In the genomic region with DNA sequence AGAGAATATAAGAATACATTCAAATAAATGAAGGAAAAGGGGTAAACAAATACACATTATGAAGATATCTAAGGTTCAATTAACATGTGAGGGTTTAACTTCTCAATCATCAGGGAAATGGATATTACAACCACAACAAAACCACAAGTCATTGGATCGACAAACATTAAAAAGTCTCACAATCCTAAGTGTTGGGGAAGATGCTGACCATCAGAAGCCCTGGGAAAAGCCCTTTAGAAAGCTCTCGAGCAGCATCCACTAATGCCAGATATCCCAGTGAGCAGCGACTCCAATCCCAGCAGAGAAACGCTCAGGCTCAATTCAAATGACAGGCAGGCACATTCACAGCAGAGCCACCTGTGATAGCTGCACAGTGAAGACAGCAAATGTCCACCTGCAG, we compare ENCODE assay signal across 20 cellular contexts. TPM values are rescaled to one million over a fixed set of nuclear protein-coding genes. Genes with fewer than 3 reads are reported as not detected.
DNase-seq lines count a peak whose midpoint lies in the region; FAIRE-seq and TF ChIP-seq lines count a peak whose summit lies in the region.
"Had no signal": no experiment of that assay in that cellular context is flagged by ENCODE, and none has a peak within 500 bp of the region (broad histone marks: within the 10 kb centered on the region; RNA-seq: fewer than 3 reads in every experiment).

No MANE protein-coding gene starts in this region.

- H3K27me3 ChIP-seq in astrocyte (ENCODE audit: insufficient read depth, low read length), result no peaks in the 10 kb centered on the region
- H3K27me3 ChIP-seq in H1 (replicated peaks in 1 of 4; ENCODE audit: control insufficient read depth in 3 of 4, extremely low read depth in 1 of 4, insufficient read depth in 3 of 4, low read length in 3 of 4), result no peaks in the 10 kb centered on the region
- H3K27me3 ChIP-seq in A673 (replicated peaks; ENCODE audit: insufficient read depth, low read depth, low read length, poor library complexity), result no peaks in the 10 kb centered on the region
- H3K27me3 ChIP-seq: BE2C; BLaER1 treated with 17β-estradiol and CSF1 and Interleukin-3, amounts not matched to agents 10 nM and 100 nM had no signal

- H3K36me3 ChIP-seq in astrocyte (ENCODE audit: insufficient read depth, low read length) (no peaks in the 10 kb centered on the region), H1 (ENCODE audit: control insufficient read depth in 2 of 4, insufficient read depth in 4 of 4, low read length in 3 of 4) (no peaks in the 10 kb centered on the region), A673 (ENCODE audit: insufficient read depth, low read length, poor library complexity, severe bottlenecking) (no peaks in the 10 kb centered on the region)
- H3K36me3 ChIP-seq: BE2C; BLaER1 treated with 17β-estradiol and CSF1 and Interleukin-3, amounts not matched to agents 10 nM and 100 nM had no signal

- no peak overlapping the region for H3K56ac ChIP-seq in H1 (replicated peaks; ENCODE audit: insufficient read length, low read depth, low read length)

- no peak overlapping the region for H2BK12ac ChIP-seq in H1 (ENCODE audit: low read depth, low read length)

- TF ChIP-seq CTCF in D721Med (IDR thresholded peaks at IDR 0.05; ENCODE audit: insufficient read depth, missing control alignments), result no peak
- TF ChIP-seq CTCF in astrocyte (IDR thresholded peaks at IDR 0.05; ENCODE audit: insufficient read depth, low read depth, low read length), result no peak
- no peak for TF ChIP-seq CTCF in H1 (IDR thresholded peaks at IDR 0.05; ENCODE audit: control extremely low read depth in 1 of 3, insufficient read depth in 1 of 3, low read depth in 1 of 3, low read length in 3 of 3)
- TF ChIP-seq CTCF in A673 (conservative IDR thresholded peaks at IDR 0.05; ENCODE audit: low read depth, low read length), result no peak

- no peak overlapping the region for H2AK5ac ChIP-seq in H1 (ENCODE audit: low read depth, low read length)

- no peak for DNase-seq in D721Med (ENCODE audit: insufficient read length, low spot score)
- no peak for DNase-seq in astrocyte (ENCODE audit: low read depth)
- DNase-seq in H1 (ENCODE audit: low read depth in 1 of 2, low spot score in 2 of 2), result no peak
- DNase-seq in cerebellar nuclear complex (lab: John Stamatoyannopoulos, UW), result no peak
- DNase-seq in A673 (ENCODE audit: low spot score), result no peak
- no peak for DNase-seq in HCEC 1CT
- DNase-seq: ACHN; AML-193; BE2C; CD4-positive, alpha-beta T cell; CD8-positive, alpha-beta memory T cell; DND-41; GOT3; H7; HFFc6 had no signal

- H2BK15ac ChIP-seq in H1 (ENCODE audit: low read length), result no peak overlapping the region

- H3K4me3 Mint-ChIP-seq in astrocyte (ENCODE audit: unreplicated experiment), result no peak overlapping the region
- H3K4me3 Mint-ChIP-seq: CD14-positive monocyte; CD4-positive, alpha-beta T cell; CD8-positive, alpha-beta memory T cell; HFFc6 had no signal

- TF ChIP-seq EP300 in H1 (IDR thresholded peaks at IDR 0.05; ENCODE audit: borderline replicate concordance in 1 of 2, low read depth in 2 of 2, low read length in 2 of 2), result no peak

- peaks cover 2% of the 10 kb centered on the region for H3K36me3 Mint-ChIP-seq in astrocyte (ENCODE audit: low read depth, unreplicated experiment)
- H3K36me3 Mint-ChIP-seq: CD14-positive monocyte had no signal

- H4K5ac ChIP-seq in H1 (ENCODE audit: insufficient read length, low read depth, low read length), result no peak overlapping the region

- no peak overlapping the region for H4K8ac ChIP-seq in H1 (ENCODE audit: extremely low read depth, insufficient read depth, low read length)

- intact Hi-C loops in A673 (cut with micrococcal nuclease; ENCODE audit: unreplicated experiment), result no loop called here

- POLR2A ChIA-PET in H1 (lab: Charles Lee; ENCODE audit: partially characterized antibody) (no interaction called here), A673 (lab: Charles Lee; ENCODE audit: low non-redundant PET) (no interaction called here)

- H3K4me1 ChIP-seq in astrocyte (ENCODE audit: insufficient read depth, low read length) (no peaks in the 10 kb centered on the region), H1 (replicated peaks in 1 of 4; ENCODE audit: control insufficient read depth in 3 of 4, insufficient read depth in 4 of 4, low read length in 3 of 4) (no peaks in the 10 kb centered on the region), A673 (ENCODE audit: insufficient read depth, low read length, poor library complexity, severe bottlenecking) (no peaks in the 10 kb centered on the region)
- H3K4me1 ChIP-seq: BE2C; BLaER1 treated with 17β-estradiol and CSF1 and Interleukin-3, amounts not matched to agents 10 nM and 100 nM had no signal

- H2BK120ac ChIP-seq in H1 (replicated peaks; ENCODE audit: low read depth, low read length), result no peak overlapping the region

- H2AFZ ChIP-seq in astrocyte (ENCODE audit: low read depth, low read length), result no peak overlapping the region
- H2AFZ ChIP-seq in H1 (ENCODE audit: low read length), result no peak overlapping the region

- no TSS peak for BruUV-seq in A673 (replicated peaks; lab: Mats Ljungman, UMichigan)

- CTCF ChIA-PET in H1 (lab: Charles Lee; ENCODE audit: partially characterized antibody), result no interaction called here
- CTCF ChIA-PET in A673 (lab: Charles Lee), result no interaction called here

- H3K27ac ChIP-seq in astrocyte (ENCODE audit: low read depth, low read length), result no peak overlapping the region
- H3K27ac ChIP-seq in H1 (ENCODE audit: low read depth, low read length), result no peak overlapping the region
- H3K27ac ChIP-seq in A673 (ENCODE audit: low read depth, low read length, poor library complexity, severe bottlenecking), result no peak overlapping the region
- H3K27ac ChIP-seq: BLaER1 treated with 17β-estradiol and CSF1 and Interleukin-3, amounts not matched to agents 10 nM and 100 nM had no signal

- TF ChIP-seq POLR2A in H1 (IDR thresholded peaks at IDR 0.05; ENCODE audit: control extremely low read depth in 1 of 2, low read depth in 2 of 2, low read length in 2 of 2), result no peak

- H2BK5ac ChIP-seq in H1 (ENCODE audit: low read depth, low read length), result no peak overlapping the region

- H3K79me1 ChIP-seq in H1 (ENCODE audit: low read depth, low read length), result no peaks in the 10 kb centered on the region

- no peak overlapping the region for H4K91ac ChIP-seq in H1 (replicated peaks; ENCODE audit: insufficient read length, low read length)

- no peak overlapping the region for H3K18ac ChIP-seq in H1 (ENCODE audit: extremely low read depth, low read length)

- H3K4ac ChIP-seq in H1 (replicated peaks; ENCODE audit: insufficient read length, low read depth, low read length), result no peak overlapping the region

- H3K4me2 ChIP-seq in astrocyte (ENCODE audit: low read length), result no peak overlapping the region
- H3K4me2 ChIP-seq in H1 (ENCODE audit: insufficient read depth in 1 of 2, low read depth in 2 of 2, low read length in 2 of 2), result no peak overlapping the region
- H3K4me2 ChIP-seq: BLaER1 treated with 17β-estradiol and CSF1 and Interleukin-3, amounts not matched to agents 10 nM and 100 nM had no signal

- H2BK20ac ChIP-seq in H1 (ENCODE audit: low read length), result no peak overlapping the region

- no peak overlapping the region for H3K27ac Mint-ChIP-seq in astrocyte (ENCODE audit: unreplicated experiment)
- H3K27ac Mint-ChIP-seq: CD14-positive monocyte; CD4-positive, alpha-beta T cell; HFFc6 had no signal

- H4K20me1 ChIP-seq in astrocyte (ENCODE audit: insufficient read depth, low read length), result no peaks in the 10 kb centered on the region
- H4K20me1 ChIP-seq in H1 (replicated peaks in 1 of 2; ENCODE audit: control insufficient read depth in 1 of 2, insufficient read depth in 2 of 2, low read length in 2 of 2), result no peaks in the 10 kb centered on the region
- H4K20me1 ChIP-seq: BLaER1 treated with 17β-estradiol and CSF1 and Interleukin-3, amounts not matched to agents 10 nM and 100 nM had no signal

- no peaks in the 10 kb centered on the region for H3K79me2 ChIP-seq in astrocyte (ENCODE audit: insufficient read depth, low read length)
- H3K79me2 ChIP-seq in H1 (ENCODE audit: control insufficient read depth in 1 of 2, insufficient read depth in 2 of 2, low read length in 2 of 2), result no peaks in the 10 kb centered on the region

- no peak overlapping the region for H3K23ac ChIP-seq in H1 (ENCODE audit: insufficient read length)

- WGBS in H1 (ENCODE audit: extremely low coverage in 1 of 2, insufficient coverage in 1 of 2, insufficient read length in 1 of 2, insufficient replicate concordance in 2 of 2, low coverage in 1 of 2, low lambda C conversion rate in 2 of 2, missing lambda C conversion rate in 1 of 2), 2 experiments, result 92% methylated on average over 4 of the region's 4 CpGs; no CpG with 5 or more reads in 1 of the 2 experiments

- no peaks in the 10 kb centered on the region for H3K9me3 ChIP-seq in astrocyte (ENCODE audit: insufficient read depth, low read depth, low read length)
- no peaks in the 10 kb centered on the region for H3K9me3 ChIP-seq in H1 (ENCODE audit: insufficient read depth in 2 of 2, low read depth in 1 of 2, low read length in 1 of 2)
- H3K9me3 ChIP-seq in A673 (ENCODE audit: low read depth, low read length, poor library complexity, severe bottlenecking), result no peaks in the 10 kb centered on the region
- H3K9me3 ChIP-seq: BE2C had no signal

- H3K27me3 Mint-ChIP-seq in astrocyte (ENCODE audit: low read depth, unreplicated experiment), result peaks cover 14% of the 10 kb centered on the region

- H3K14ac ChIP-seq in H1 (ENCODE audit: insufficient read length), result no peak overlapping the region

- no peak overlapping the region for H3K9ac ChIP-seq in astrocyte (ENCODE audit: low read length)
- no peak overlapping the region for H3K9ac ChIP-seq in H1 (replicated peaks in 1 of 4; ENCODE audit: extremely low read depth in 1 of 4, low read depth in 3 of 4, low read length in 3 of 4)
- H3K9ac ChIP-seq: BLaER1 treated with 17β-estradiol and CSF1 and Interleukin-3, amounts not matched to agents 10 nM and 100 nM had no signal

- H3K4me3 ChIP-seq in astrocyte (ENCODE audit: insufficient read depth, low read depth, low read length) (no peak overlapping the region), H1 (ENCODE audit: extremely low read depth in 1 of 4, insufficient read depth in 2 of 4, low read depth in 3 of 4, low read length in 4 of 4) (no peak overlapping the region), A673 (ENCODE audit: low read depth, low read length, poor library complexity, severe bottlenecking) (no peak overlapping the region)
- H3K4me3 ChIP-seq: BLaER1 treated with 17β-estradiol and CSF1 and Interleukin-3, amounts not matched to agents 10 nM and 100 nM had no signal

- TF ChIP-seq RAD21 in H1 (IDR thresholded peaks at IDR 0.05 in 1 of 2, conservative IDR thresholded peaks at IDR 0.05 in 1 of 2; ENCODE audit: low read depth in 2 of 2, low read length in 2 of 2), result no peak

- H3K4me1 Mint-ChIP-seq in astrocyte (ENCODE audit: low read depth, unreplicated experiment), result peaks cover 1% of the 10 kb centered on the region
- H3K4me1 Mint-ChIP-seq: CD14-positive monocyte; CD8-positive, alpha-beta memory T cell had no signal

- no peaks in the 10 kb centered on the region for H3K23me2 ChIP-seq in H1 (ENCODE audit: low read depth, low read length)

- H3K9me3 Mint-ChIP-seq in astrocyte (ENCODE audit: unreplicated experiment), result peaks cover 10% of the 10 kb centered on the region
- H3K9me3 Mint-ChIP-seq: CD4-positive, alpha-beta T cell had no signal

- FAIRE-seq in D721Med (lab: Jason Lieb, UNC), result peak; percentile 48
- peak; percentile 67 for FAIRE-seq in astrocyte (lab: Jason Lieb, UNC)
- FAIRE-seq in H1 (lab: Jason Lieb, UNC), result peak; percentile 24
- FAIRE-seq: G401.6, GM12892 had no signal

RNA-seq across cellular contexts. Expression of gene TPRX1, which starts 3.1 kb away (rescaled TPM):
- total RNA-seq in astrocyte (not detected in 2 replicates), A673 (2021) (not detected in 2 replicates)
- total RNA-seq in H1 (2021; fragmentation: NEBNext Ultra II Directional; extraction: Animal tissue kit (Norgen Biotek cat#: 25700)), result not detected in 2 replicates
- polyA plus RNA-seq in H1 (2011; rRNA removed), result 0.03 and 0.05 TPM in 2 replicates
- not detected for polyA plus RNA-seq in H1 (2011; cell fraction: cytosol; rRNA removed)
- polyA plus RNA-seq in H1 (2011; cell fraction: nucleus; rRNA removed), result not detected
- not detected in 4 replicates for polyA plus RNA-seq in H1 (2012, experiment 1 of 2)
- polyA plus RNA-seq in H1 (2012, experiment 2 of 2), result not detected
- polyA plus RNA-seq in H1 (2013, experiment 1 of 2), result 0.04 TPM
- polyA plus RNA-seq in H1 (2013, experiment 2 of 2), result 0.04 TPM
- polyA minus RNA-seq in H1 (2011; rRNA and poly(A)+ RNA removed), result not detected in 2 replicates
- polyA minus RNA-seq in H1 (2011; cell fraction: cytosol; rRNA and poly(A)+ RNA removed), result not detected
- not detected for polyA minus RNA-seq in H1 (2011; cell fraction: nucleus; rRNA and poly(A)+ RNA removed)
- total RNA-seq: A172; CD4-positive, alpha-beta T cell; CD8-positive, alpha-beta memory T cell; H7; HFFc6 had no signal
- polyA plus RNA-seq: CD14-positive monocyte; CD8-positive, alpha-beta memory T cell had no signal

RNA-seq across cellular contexts. Expression of gene CRX, which starts 20.5 kb away (rescaled TPM):
- total RNA-seq in astrocyte, result not detected in 2 replicates
- total RNA-seq in H1 (2021; fragmentation: NEBNext Ultra II Directional; extraction: Animal tissue kit (Norgen Biotek cat#: 25700)), result not detected in 2 replicates
- 0.06 and 0.08 TPM in 2 replicates for polyA plus RNA-seq in H1 (2011; rRNA removed)
- 0.04 TPM for polyA plus RNA-seq in H1 (2011; cell fraction: cytosol; rRNA removed)
- 0.03 TPM for polyA plus RNA-seq in H1 (2011; cell fraction: nucleus; rRNA removed)
- polyA plus RNA-seq in H1 (2012, experiment 1 of 2), result 0.08 to 0.24 TPM (median 0.23 TPM) in 3 of 4 replicates, not detected in the other
- 0.08 TPM for polyA plus RNA-seq in H1 (2012, experiment 2 of 2)
- 0.02 TPM for polyA plus RNA-seq in H1 (2013, experiment 1 of 2)
- polyA plus RNA-seq in H1 (2013, experiment 2 of 2), result not detected
- 0.06 and 0.07 TPM in 2 replicates for polyA minus RNA-seq in H1 (2011; rRNA and poly(A)+ RNA removed)
- not detected for polyA minus RNA-seq in H1 (2011; cell fraction: cytosol; rRNA and poly(A)+ RNA removed)
- not detected for polyA minus RNA-seq in H1 (2011; cell fraction: nucleus; rRNA and poly(A)+ RNA removed)
- total RNA-seq in A673 (2021), result not detected in 2 replicates
- total RNA-seq: A172; CD4-positive, alpha-beta T cell; CD8-positive, alpha-beta memory T cell; HFFc6 had no signal
- polyA plus RNA-seq: CD14-positive monocyte; CD8-positive, alpha-beta memory T cell had no signal

RNA-seq across cellular contexts. Expression of gene SELENOW, which starts 22.8 kb away (rescaled TPM):
- total RNA-seq in astrocyte, result 257 and 279 TPM in 2 replicates
- 361 and 371 TPM in 2 replicates for total RNA-seq in H1 (2021; fragmentation: NEBNext Ultra II Directional; extraction: Animal tissue kit (Norgen Biotek cat#: 25700))
- polyA plus RNA-seq in H1 (2011; rRNA removed), result 588 and 709 TPM in 2 replicates
- 652 TPM for polyA plus RNA-seq in H1 (2011; cell fraction: cytosol; rRNA removed)
- polyA plus RNA-seq in H1 (2011; cell fraction: nucleus; rRNA removed), result 471 TPM
- polyA plus RNA-seq in H1 (2012, experiment 1 of 2), result 211 to 357 TPM (median 346 TPM) in 4 replicates
- polyA plus RNA-seq in H1 (2012, experiment 2 of 2), result 655 TPM
- polyA plus RNA-seq in H1 (2013, experiment 1 of 2), result 479 TPM
- 488 TPM for polyA plus RNA-seq in H1 (2013, experiment 2 of 2)
- 94.3 and 112 TPM in 2 replicates for polyA minus RNA-seq in H1 (2011; rRNA and poly(A)+ RNA removed)
- 88.6 TPM for polyA minus RNA-seq in H1 (2011; cell fraction: cytosol; rRNA and poly(A)+ RNA removed)
- 76.1 TPM for polyA minus RNA-seq in H1 (2011; cell fraction: nucleus; rRNA and poly(A)+ RNA removed)
- 107 and 121 TPM in 2 replicates for total RNA-seq in A673 (2021)

RNA-seq across cellular contexts. Expression of gene NOP53, which starts 55.9 kb away (rescaled TPM):
- 79.4 and 89.9 TPM in 2 replicates for total RNA-seq in astrocyte
- total RNA-seq in H1 (2021; fragmentation: NEBNext Ultra II Directional; extraction: Animal tissue kit (Norgen Biotek cat#: 25700)), result 245 and 262 TPM in 2 replicates
- polyA plus RNA-seq in H1 (2011; rRNA removed), result 107 and 220 TPM in 2 replicates
- 290 TPM for polyA plus RNA-seq in H1 (2011; cell fraction: cytosol; rRNA removed)
- 223 TPM for polyA plus RNA-seq in H1 (2011; cell fraction: nucleus; rRNA removed)
- 377 to 540 TPM (median 444 TPM) in 4 replicates for polyA plus RNA-seq in H1 (2012, experiment 1 of 2)
- polyA plus RNA-seq in H1 (2012, experiment 2 of 2), result 373 TPM
- polyA plus RNA-seq in H1 (2013, experiment 1 of 2), result 261 TPM
- 273 TPM for polyA plus RNA-seq in H1 (2013, experiment 2 of 2)
- polyA minus RNA-seq in H1 (2011; rRNA and poly(A)+ RNA removed), result 54.9 and 63.7 TPM in 2 replicates
- 173 TPM for polyA minus RNA-seq in H1 (2011; cell fraction: cytosol; rRNA and poly(A)+ RNA removed)
- polyA minus RNA-seq in H1 (2011; cell fraction: nucleus; rRNA and poly(A)+ RNA removed), result 99.3 TPM
- total RNA-seq in A673 (2021), result 146 and 172 TPM in 2 replicates

RNA-seq across cellular contexts. Expression of gene TPRX2, which starts 57.8 kb away (rescaled TPM):
- not detected in 2 replicates for total RNA-seq in astrocyte
- not detected in 2 replicates for total RNA-seq in H1 (2021; fragmentation: NEBNext Ultra II Directional; extraction: Animal tissue kit (Norgen Biotek cat#: 25700))
- not detected in 2 replicates for polyA plus RNA-seq in H1 (2011; rRNA removed)
- not detected for polyA plus RNA-seq in H1 (2011; cell fraction: cytosol; rRNA removed)
- polyA plus RNA-seq in H1 (2011; cell fraction: nucleus; rRNA removed), result not detected
- not detected in 4 replicates for polyA plus RNA-seq in H1 (2012, experiment 1 of 2)
- not detected for polyA plus RNA-seq in H1 (2012, experiment 2 of 2)
- polyA plus RNA-seq in H1 (2013, experiment 1 of 2), result 0.10 TPM
- not detected for polyA plus RNA-seq in H1 (2013, experiment 2 of 2)
- polyA minus RNA-seq in H1 (2011; rRNA and poly(A)+ RNA removed), result not detected in 2 replicates
- polyA minus RNA-seq in H1 (2011; cell fraction: cytosol; rRNA and poly(A)+ RNA removed), result not detected
- polyA minus RNA-seq in H1 (2011; cell fraction: nucleus; rRNA and poly(A)+ RNA removed), result not detected
- total RNA-seq in A673 (2021), result not detected in 2 replicates
- total RNA-seq: A172; CD4-positive, alpha-beta T cell; CD8-positive, alpha-beta memory T cell; H7; HFFc6 had no signal
- polyA plus RNA-seq: CD14-positive monocyte; CD8-positive, alpha-beta memory T cell had no signal
